5 cellular contexts compared by ENCODE assay signal in genomic region chr7:35231221-35231620, GRCh38. TPM values are rescaled to one million over a fixed set of nuclear protein-coding genes. Genes with fewer than 3 reads are reported as not detected.
"Had no signal": no experiment of that assay in that cellular context is flagged by ENCODE, and none has a peak within 500 bp of the region (broad histone marks: within the 10 kb centered on the region; RNA-seq: fewer than 3 reads in every experiment).

No MANE protein-coding gene starts in this region.

RNA-seq across cellular contexts. Expression of gene TBX20, which starts 22.7 kb away (rescaled TPM):
- total RNA-seq: activated CD8-positive, alpha-beta T cell treated with anti-CD3 and anti-CD28 coated beads, Interleukin-2, amount 10 ng/mL, durations not matched to agents 7 days and 5 days; aorta; body of pancreas; T-helper 17 cell had no signal
- polyA plus RNA-seq: adipose tissue had no signal
